8 cellular contexts compared by ENCODE assay signal in the genomic region with DNA sequence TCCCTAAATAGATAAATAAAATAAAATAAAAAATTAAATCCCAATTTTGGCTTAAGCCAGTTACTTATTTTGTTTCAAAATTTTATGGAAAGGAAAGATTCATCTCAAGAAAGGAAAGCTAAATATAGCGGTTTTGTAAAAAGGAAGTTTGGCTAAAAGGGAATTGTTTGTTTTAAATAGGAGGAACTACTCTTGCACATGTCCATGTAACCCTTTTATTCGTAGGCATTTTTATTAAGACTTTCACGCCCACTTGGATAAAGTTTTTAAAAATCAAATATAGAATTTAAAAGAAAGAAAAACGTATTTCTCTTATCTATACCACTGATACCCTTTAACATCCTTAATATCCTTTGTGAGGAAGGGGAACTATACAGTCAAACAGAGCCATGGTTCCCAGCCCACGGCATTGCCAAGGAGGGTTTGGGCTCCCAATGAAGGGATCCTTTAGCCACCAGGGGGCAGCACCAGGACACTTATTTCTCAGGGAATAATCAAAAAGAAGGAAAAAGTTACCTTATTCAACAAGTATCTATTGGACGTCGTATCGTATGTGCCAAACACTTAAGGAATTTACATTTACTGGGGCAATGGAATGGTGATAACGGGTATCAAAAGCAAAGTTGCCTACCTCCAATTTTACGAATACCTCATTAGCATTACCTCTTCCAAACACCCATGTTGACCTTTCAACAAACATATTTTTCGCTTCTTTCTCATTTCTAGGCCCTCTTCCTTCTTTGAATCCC. TPM values are rescaled to one million over a fixed set of nuclear protein-coding genes. Genes with fewer than 3 reads are reported as not detected.
DNase-seq lines count a peak whose midpoint lies in the region; ATAC-seq, FAIRE-seq and TF ChIP-seq lines count a peak whose summit lies in the region.

No MANE protein-coding gene starts in this region.

- POLR2A ChIA-PET in activated B cell treated with CpG ODN at 0.5 μM for 24 hours (lab: Charles Lee), result no interaction called here

- peak overlapping the region; percentile 65 for H2AFZ ChIP-seq in keratinocyte (ENCODE audit: control insufficient read depth, low read length)

- H3K27me3 Mint-ChIP-seq in activated B cell treated with CpG ODN at 0.5 μM for 24 hours, result no peaks in the 10 kb centered on the region
- H3K27me3 Mint-ChIP-seq in stimulated activated memory B cell treated with anti-CD40 and anti-IgM and Interleukin-4, amounts not matched to agents 10 μg/mL and 1 μg/mL and 100 μg/mL, for 72 hours, result no peaks in the 10 kb centered on the region

- H3K9me3 Mint-ChIP-seq in activated B cell treated with CpG ODN at 0.5 μM for 24 hours, result no peaks in the 10 kb centered on the region
- no peaks in the 10 kb centered on the region for H3K9me3 Mint-ChIP-seq in stimulated activated memory B cell treated with anti-CD40 and anti-IgM and Interleukin-4, amounts not matched to agents 10 μg/mL and 1 μg/mL and 100 μg/mL, for 72 hours

- no peak overlapping the region for H3K4me3 Mint-ChIP-seq in activated B cell treated with CpG ODN at 0.5 μM for 24 hours
- H3K4me3 Mint-ChIP-seq in stimulated activated memory B cell treated with anti-CD40 and anti-IgM and Interleukin-4, amounts not matched to agents 10 μg/mL and 1 μg/mL and 100 μg/mL, for 72 hours, result no peak overlapping the region

- no peaks in the 10 kb centered on the region for H3K79me2 ChIP-seq in keratinocyte (ENCODE audit: control insufficient read depth, insufficient read depth, low read length)

- dilution Hi-C loops in keratinocyte (cut with MboI; ENCODE audit: extremely low pct_ligation_motif_present, low sequenced_read_pairs), result no loop called here

- H3K4me3 ChIP-seq in cardiac fibroblast (replicated peaks in 1 of 2; ENCODE audit: low read depth in 2 of 2, low read length in 2 of 2), result no peak overlapping the region
- no peak overlapping the region for H3K4me3 ChIP-seq in keratinocyte (ENCODE audit: control insufficient read depth in 2 of 3, extremely low read depth in 1 of 3, insufficient read depth in 2 of 3, low read depth in 1 of 3, low read length in 3 of 3)

- H3K9ac ChIP-seq in keratinocyte (ENCODE audit: control insufficient read depth, extremely low read depth, insufficient read depth, low read length), result no peak overlapping the region

- no peaks in the 10 kb centered on the region for H3K36me3 Mint-ChIP-seq in activated B cell treated with CpG ODN at 0.5 μM for 24 hours (ENCODE audit: low read depth)
- peaks cover 6% of the 10 kb centered on the region for H3K36me3 Mint-ChIP-seq in stimulated activated memory B cell treated with anti-CD40 and anti-IgM and Interleukin-4, amounts not matched to agents 10 μg/mL and 1 μg/mL and 100 μg/mL, for 72 hours

- peak; percentile 69 for FAIRE-seq in keratinocyte (lab: Jason Lieb, UNC)

- H3K9me3 ChIP-seq in keratinocyte (ENCODE audit: control insufficient read depth, low read depth, low read length), result no peaks in the 10 kb centered on the region

- no peaks in the 10 kb centered on the region for H3K9me1 ChIP-seq in keratinocyte (ENCODE audit: control insufficient read depth, extremely low read depth, insufficient read depth, low read length)

- ATAC-seq in HG02852 (IDR thresholded peaks at IDR 0.05; ENCODE audit: unreplicated experiment) (peak; percentile 87), activated B cell treated with CpG ODN at 0.5 μM for 24 hours (ENCODE audit: low read depth) (peak; percentile 73)
- no peak for ATAC-seq in stimulated activated memory B cell treated with anti-CD40 and anti-IgM and Interleukin-4, amounts not matched to agents 10 μg/mL and 1 μg/mL and 100 μg/mL, for 72 hours

- peak overlapping the region; percentile 34 for H3K4me2 ChIP-seq in keratinocyte (ENCODE audit: control insufficient read depth, extremely low read depth, insufficient read depth, low read depth, low read length)

- peaks cover 24% of the 10 kb centered on the region for H3K4me1 ChIP-seq in keratinocyte (ENCODE audit: control insufficient read depth, extremely low read depth, insufficient read depth, low read length)

- DNase-seq in NCI-H1694 treated with DMSO at 0.1 percent for 48 hours (lab: John Stamatoyannopoulos, UW) (peak; percentile 65), activated B cell treated with CpG ODN at 0.5 μM for 24 hours (peak; percentile 60), cardiac fibroblast (ENCODE audit: low read depth in 2 of 2) (peak; percentile 75 to 84), keratinocyte (ENCODE audit: low read depth, low spot score) (no peak)
- DNase-seq in stimulated activated CD4-positive, alpha-beta T cell treated with anti-CD3 and anti-CD28 coated beads, Interleukin-15, amount 100 ng/mL, for 48 hours (ENCODE audit: low read depth in 2 of 2), result peak; percentile 58 to 72

- TF ChIP-seq CTCF in GM12873 (IDR thresholded peaks at IDR 0.05; ENCODE audit: insufficient read depth, low read depth, low read length, missing control alignments) (peak; percentile 76), activated B cell treated with CpG ODN at 0.5 μM for 24 hours (IDR thresholded peaks at IDR 0.05) (peak; percentile 67), cardiac fibroblast (IDR thresholded peaks at IDR 0.05; ENCODE audit: low read depth, low read length) (peak; percentile 78), keratinocyte (optimal IDR thresholded peaks at IDR 0.05 in 1 of 3, IDR thresholded peaks at IDR 0.05 in 1 of 3, conservative IDR thresholded peaks at IDR 0.05 in 1 of 3; ENCODE audit: extremely low read depth in 1 of 3, insufficient read depth in 2 of 3, low read length in 3 of 3) (peak; percentile 58 to 88 (median 78))

- H4K20me1 ChIP-seq in keratinocyte (ENCODE audit: control insufficient read depth, extremely low read depth, insufficient read depth, low read length), result no peaks in the 10 kb centered on the region

- H3K4me1 Mint-ChIP-seq in activated B cell treated with CpG ODN at 0.5 μM for 24 hours, result peaks cover 2% of the 10 kb centered on the region
- peaks cover 7% of the 10 kb centered on the region for H3K4me1 Mint-ChIP-seq in stimulated activated memory B cell treated with anti-CD40 and anti-IgM and Interleukin-4, amounts not matched to agents 10 μg/mL and 1 μg/mL and 100 μg/mL, for 72 hours

- no peaks in the 10 kb centered on the region for H3K36me3 ChIP-seq in keratinocyte (ENCODE audit: control insufficient read depth in 2 of 2, extremely low read depth in 1 of 2, insufficient read depth in 2 of 2, low read length in 2 of 2)

- CTCF ChIA-PET in activated B cell treated with CpG ODN at 0.5 μM for 24 hours (lab: Charles Lee), result interaction anchor here (0.7 kb wide), 1 partner anchor 9 kb away, joined by 4 read pairs; no protein-coding TSS in a partner anchor

- intact Hi-C loops in activated B cell treated with CpG ODN at 0.5 μM for 24 hours (cut with micrococcal nuclease), result loop anchor here (1.0 to 5.0 kb wide), 7 partner anchors 27 to 1625 kb away; a partner anchor contains a TSS

- H3K27ac Mint-ChIP-seq in activated B cell treated with CpG ODN at 0.5 μM for 24 hours, result no peak overlapping the region
- no peak overlapping the region for H3K27ac Mint-ChIP-seq in stimulated activated memory B cell treated with anti-CD40 and anti-IgM and Interleukin-4, amounts not matched to agents 10 μg/mL and 1 μg/mL and 100 μg/mL, for 72 hours

- no peaks in the 10 kb centered on the region for H3K27me3 ChIP-seq in keratinocyte (ENCODE audit: control insufficient read depth, extremely low read depth, insufficient read depth, low read length)

- H3K27ac ChIP-seq in keratinocyte (ENCODE audit: control insufficient read depth, insufficient read depth, low read length), result no peak overlapping the region

RNA-seq across cellular contexts. Expression of a gene that starts 27.7 kb away (rescaled TPM):
- 19.9 and 21.8 TPM in 2 replicates for total RNA-seq in activated B cell treated with CpG ODN at 0.5 μM for 24 hours
- polyA plus RNA-seq in keratinocyte, result 10.3 to 13.6 TPM (median 10.3 TPM) in 3 replicates
- polyA plus RNA-seq in keratinocyte (2011; ENCODE audit: low read depth), result 14.8 TPM
- polyA plus RNA-seq in keratinocyte (2011; cell fraction: cytosol; rRNA removed), result 4.7 and 10.2 TPM in 2 replicates
- polyA plus RNA-seq in keratinocyte (2011; cell fraction: nucleus; rRNA removed), result 10.6 and 11.0 TPM in 2 replicates
- polyA plus RNA-seq in keratinocyte (2012; ENCODE audit: low replicate concordance), result 8.7 and 14.5 TPM in 2 replicates
- 3.6 to 10.2 TPM (median 7.2 TPM) in 3 replicates for polyA minus RNA-seq in keratinocyte
- polyA minus RNA-seq in keratinocyte (2011; cell fraction: cytosol; rRNA and poly(A)+ RNA removed), result 6.9 TPM
- polyA minus RNA-seq in keratinocyte (2011; cell fraction: nucleus; rRNA and poly(A)+ RNA removed), result 7.7 and 14.0 TPM in 2 replicates

RNA-seq across cellular contexts. Expression of a gene that starts 32.7 kb away (rescaled TPM):
- total RNA-seq in activated B cell treated with CpG ODN at 0.5 μM for 24 hours, result 4.3 and 5.5 TPM in 2 replicates
- polyA plus RNA-seq in keratinocyte, result 8.8 to 16.1 TPM (median 12.1 TPM) in 3 replicates
- polyA plus RNA-seq in keratinocyte (2011; ENCODE audit: low read depth), result 16.9 TPM
- 12.8 and 17.5 TPM in 2 replicates for polyA plus RNA-seq in keratinocyte (2011; cell fraction: cytosol; rRNA removed)
- 7.0 and 9.0 TPM in 2 replicates for polyA plus RNA-seq in keratinocyte (2011; cell fraction: nucleus; rRNA removed)
- polyA plus RNA-seq in keratinocyte (2012; ENCODE audit: low replicate concordance), result 13.7 and 15.0 TPM in 2 replicates
- polyA minus RNA-seq in keratinocyte, result 0.92 to 2.4 TPM in 2 of 3 replicates, not detected in the other
- polyA minus RNA-seq in keratinocyte (2011; cell fraction: cytosol; rRNA and poly(A)+ RNA removed), result 4.6 TPM
- polyA minus RNA-seq in keratinocyte (2011; cell fraction: nucleus; rRNA and poly(A)+ RNA removed), result 0.53 and 2.1 TPM in 2 replicates
